ENCODE assay signal across 16 cellular contexts in genomic region chr18:63283305-63283704, GRCh38.
"Had no signal": no experiment of that assay in that cellular context is flagged by ENCODE, and none has a peak within 500 bp of the region (broad histone marks: within the 10 kb centered on the region; RNA-seq: fewer than 3 reads in every experiment).

No MANE protein-coding gene starts in this region.

- H3K4me3 ChIP-seq: mucosa of descending colon, thoracic aorta had no signal

- H3K9me3 ChIP-seq: mucosa of descending colon, thoracic aorta had no signal

- H3K27me3 Mint-ChIP-seq: activated naive CD4-positive, alpha-beta T cell treated with anti-CD3 and anti-CD28 coated beads, Interleukin-2, amount 50 U/mL, for 24 hours; progenitor cell of endocrine pancreas had no signal

- H3K36me3 ChIP-seq: thoracic aorta had no signal

- H3K4me3 Mint-ChIP-seq: activated naive CD4-positive, alpha-beta T cell treated with anti-CD3 and anti-CD28 coated beads, Interleukin-2, amount 50 U/mL, for 24 hours; endodermal cell; natural killer cell had no signal

- H3K27ac Mint-ChIP-seq: endodermal cell, natural killer cell, progenitor cell of endocrine pancreas had no signal

- DNase-seq: activated CD4-positive, alpha-beta T cell treated with anti-CD3 and anti-CD28 coated beads for 48 hours; activated CD8-positive, alpha-beta memory T cell treated with anti-CD3 and anti-CD28 coated beads for 24 hours; amniotic stem cell; cerebellar nuclear complex; dermis blood vessel endothelial cell; endodermal cell; erythroblast; mucosa of descending colon; natural killer cell; right cardiac atrium; stimulated activated CD4-positive, alpha-beta T cell treated with anti-CD3 and anti-CD28 coated beads, Interleukin-2, amount 100 ng/mL, for 24 hours; stimulated activated naive CD8-positive, alpha-beta T cell treated with anti-CD3 and anti-CD28 coated beads, Interleukin-15, Interleukin-2, amounts not matched to agents 100 U/mL and 50 U/mL, for 24 hours had no signal

- H3K9me3 Mint-ChIP-seq: endodermal cell, natural killer cell had no signal

- ATAC-seq: mucosa of descending colon; natural killer cell; right cardiac atrium; SK-N-SH treated with all-trans-retinoic acid at 6 μM for 48 hours; stimulated activated naive CD8-positive, alpha-beta T cell treated with anti-CD3 and anti-CD28 coated beads, Interleukin-15, Interleukin-2, amounts not matched to agents 100 U/mL and 50 U/mL, for 24 hours had no signal

- H3K4me1 Mint-ChIP-seq: endodermal cell had no signal
